ENCODE assay signal across 2 cellular contexts in the genomic region with DNA sequence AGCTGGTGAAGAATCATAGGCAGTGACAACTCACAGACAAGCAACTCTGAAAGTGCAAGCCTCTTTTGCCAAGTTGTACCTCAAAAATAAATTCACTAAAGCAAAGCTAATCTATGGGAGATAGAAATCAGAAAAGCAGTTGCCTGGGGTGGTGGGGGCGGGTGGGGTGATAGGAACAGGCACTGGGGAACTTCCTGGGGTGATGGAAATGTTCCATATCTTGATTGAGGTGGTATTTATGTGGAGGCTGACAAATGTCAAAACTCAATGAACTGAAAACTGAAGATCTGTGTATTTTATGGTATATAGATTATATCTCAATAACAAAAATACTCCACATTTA.
A peak's percentile ranks its signal among the peaks of the same experiment; 100 is the strongest.
TF ChIP-seq lines count a peak whose summit lies in the region.

No MANE protein-coding gene starts in this region.

TF ChIP-seq in SK-N-SH, 30 proteins besides CTCF, POLR2A, EP300 and RAD21 (continued from another document):
- TF ChIP-seq, protein P1, sequence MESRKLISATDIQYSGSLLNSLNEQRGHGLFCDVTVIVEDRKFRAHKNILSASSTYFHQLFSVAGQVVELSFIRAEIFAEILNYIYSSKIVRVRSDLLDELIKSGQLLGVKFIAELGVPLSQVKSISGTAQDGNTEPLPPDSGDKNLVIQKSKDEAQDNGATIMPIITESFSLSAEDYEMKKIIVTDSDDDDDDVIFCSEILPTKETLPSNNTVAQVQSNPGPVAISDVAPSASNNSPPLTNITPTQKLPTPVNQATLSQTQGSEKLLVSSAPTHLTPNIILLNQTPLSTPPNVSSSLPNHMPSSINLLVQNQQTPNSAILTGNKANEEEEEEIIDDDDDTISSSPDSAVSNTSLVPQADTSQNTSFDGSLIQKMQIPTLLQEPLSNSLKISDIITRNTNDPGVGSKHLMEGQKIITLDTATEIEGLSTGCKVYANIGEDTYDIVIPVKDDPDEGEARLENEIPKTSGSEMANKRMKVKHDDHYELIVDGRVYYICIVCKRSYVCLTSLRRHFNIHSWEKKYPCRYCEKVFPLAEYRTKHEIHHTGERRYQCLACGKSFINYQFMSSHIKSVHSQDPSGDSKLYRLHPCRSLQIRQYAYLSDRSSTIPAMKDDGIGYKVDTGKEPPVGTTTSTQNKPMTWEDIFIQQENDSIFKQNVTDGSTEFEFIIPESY (IDR thresholded peaks at IDR 0.05; ENCODE audit: borderline replicate concordance, low read depth), result no peak
- TF ChIP-seq ELF1 (IDR thresholded peaks at IDR 0.05), result no peak
- TF ChIP-seq SMC3 (IDR thresholded peaks at IDR 0.05; ENCODE audit: low read depth, low read length), result no peak
- peak; percentile 37; the same call in 1 of the 2 replicates for TF ChIP-seq RCOR1 (IDR thresholded peaks at IDR 0.05; ENCODE audit: low read length)
- TF ChIP-seq NRF1 (IDR thresholded peaks at IDR 0.05; ENCODE audit: low read depth, low read length), result no peak

TF ChIP-seq in SK-N-SH treated with all-trans-retinoic acid at 6 μM for 48 hours, 23 proteins besides CTCF, POLR2A, EP300 and RAD21 (continued from another document):
- TF ChIP-seq, protein P2, sequence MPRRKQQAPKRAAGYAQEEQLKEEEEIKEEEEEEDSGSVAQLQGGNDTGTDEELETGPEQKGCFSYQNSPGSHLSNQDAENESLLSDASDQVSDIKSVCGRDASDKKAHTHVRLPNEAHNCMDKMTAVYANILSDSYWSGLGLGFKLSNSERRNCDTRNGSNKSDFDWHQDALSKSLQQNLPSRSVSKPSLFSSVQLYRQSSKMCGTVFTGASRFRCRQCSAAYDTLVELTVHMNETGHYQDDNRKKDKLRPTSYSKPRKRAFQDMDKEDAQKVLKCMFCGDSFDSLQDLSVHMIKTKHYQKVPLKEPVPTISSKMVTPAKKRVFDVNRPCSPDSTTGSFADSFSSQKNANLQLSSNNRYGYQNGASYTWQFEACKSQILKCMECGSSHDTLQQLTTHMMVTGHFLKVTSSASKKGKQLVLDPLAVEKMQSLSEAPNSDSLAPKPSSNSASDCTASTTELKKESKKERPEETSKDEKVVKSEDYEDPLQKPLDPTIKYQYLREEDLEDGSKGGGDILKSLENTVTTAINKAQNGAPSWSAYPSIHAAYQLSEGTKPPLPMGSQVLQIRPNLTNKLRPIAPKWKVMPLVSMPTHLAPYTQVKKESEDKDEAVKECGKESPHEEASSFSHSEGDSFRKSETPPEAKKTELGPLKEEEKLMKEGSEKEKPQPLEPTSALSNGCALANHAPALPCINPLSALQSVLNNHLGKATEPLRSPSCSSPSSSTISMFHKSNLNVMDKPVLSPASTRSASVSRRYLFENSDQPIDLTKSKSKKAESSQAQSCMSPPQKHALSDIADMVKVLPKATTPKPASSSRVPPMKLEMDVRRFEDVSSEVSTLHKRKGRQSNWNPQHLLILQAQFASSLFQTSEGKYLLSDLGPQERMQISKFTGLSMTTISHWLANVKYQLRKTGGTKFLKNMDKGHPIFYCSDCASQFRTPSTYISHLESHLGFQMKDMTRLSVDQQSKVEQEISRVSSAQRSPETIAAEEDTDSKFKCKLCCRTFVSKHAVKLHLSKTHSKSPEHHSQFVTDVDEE (CRISPR knock-in tag; IDR thresholded peaks at IDR 0.05), result no peak
- TF ChIP-seq TCF4 (CRISPR knock-in tag; IDR thresholded peaks at IDR 0.05; ENCODE audit: borderline replicate concordance) (no peak), ZFP3 (CRISPR knock-in tag; IDR thresholded peaks at IDR 0.05) (no peak), ZFP30 (CRISPR knock-in tag; IDR thresholded peaks at IDR 0.05) (no peak), CSDC2 (CRISPR knock-in tag; IDR thresholded peaks at IDR 0.05) (no peak), RARB (CRISPR knock-in tag; IDR thresholded peaks at IDR 0.05) (no peak), ESRRG (CRISPR knock-in tag; IDR thresholded peaks at IDR 0.05) (no peak), OSR1 (CRISPR knock-in tag; IDR thresholded peaks at IDR 0.05) (no peak), ZC3H10 (CRISPR knock-in tag; IDR thresholded peaks at IDR 0.05) (no peak)
TF ChIP-seq in SK-N-SH treated with all-trans-retinoic acid at 6 μM for 48 hours: peak in this region for 0.
